ENCODE assay signal across 13 cellular contexts in genomic region chr3:125061646-125062045, GRCh38. TPM values are rescaled to one million over a fixed set of nuclear protein-coding genes. Genes with fewer than 3 reads are reported as not detected.
A peak's percentile ranks its signal among the peaks of the same experiment; 100 is the strongest.
DNase-seq lines count a peak whose midpoint lies in the region; ATAC-seq, FAIRE-seq and TF ChIP-seq lines count a peak whose summit lies in the region.
"Had no signal": no experiment of that assay in that cellular context is flagged by ENCODE, and none has a peak within 500 bp of the region (broad histone marks: within the 10 kb centered on the region; RNA-seq: fewer than 3 reads in every experiment).

No MANE protein-coding gene starts in this region.

- H3K4me3 ChIP-seq in A549 (no peak overlapping the region), ascending aorta (no peak overlapping the region), right atrium auricular region (peak overlapping the region; percentile 40 to 42), psoas muscle (peak overlapping the region; percentile 7)
- H3K4me3 ChIP-seq: K562 had no signal

- TF ChIP-seq EP300 in A549 (IDR thresholded peaks at IDR 0.05): no peak

- TF ChIP-seq CTCF in A549 (IDR thresholded peaks at IDR 0.05) (no peak), ascending aorta (IDR thresholded peaks at IDR 0.05) (no peak), right atrium auricular region (IDR thresholded peaks at IDR 0.05) (no peak), psoas muscle (IDR thresholded peaks at IDR 0.05) (no peak)

- H3K27me3 ChIP-seq in ascending aorta (no peaks in the 10 kb centered on the region), right atrium auricular region (no peaks in the 10 kb centered on the region), psoas muscle (ENCODE audit: insufficient read depth in 3 of 3, low read length in 2 of 3) (no peaks in the 10 kb centered on the region)

- FAIRE-seq in A549 (lab: Jason Lieb, UNC): no peak
- FAIRE-seq: H1, K562 had no signal

- DNase-seq in A549 (ENCODE audit: low read depth in 1 of 2, low spot score in 1 of 2): no peak
- no peak for DNase-seq in ascending aorta (ENCODE audit: low spot score in 2 of 2)
- DNase-seq in right atrium auricular region (ENCODE audit: low spot score): no peak
- no peak for DNase-seq in psoas muscle
- no peak for DNase-seq in medulla oblongata (ENCODE audit: extremely low spot score)
- no peak for DNase-seq in SIG-M5 (lab: John Stamatoyannopoulos, UW)
- DNase-seq in retina: no peak
- DNase-seq: activated CD4-positive, alpha-beta T cell treated with anti-CD3 and anti-CD28 coated beads for 36 hours; Calu3; T-helper 1 cell had no signal

- POLR2A ChIA-PET in A549 (lab: Yijun Ruan, JAX): no interaction called here

- H3K27ac ChIP-seq in A549 (peak overlapping the region; percentile 68 to 87), ascending aorta (peak overlapping the region; percentile 45 to 76), right atrium auricular region (peak overlapping the region; percentile 85 to 89), psoas muscle (peak overlapping the region; percentile 78)

- intact Hi-C loops in ascending aorta (cut with DNase I): loop anchor here (5.0 kb wide), 1 partner anchor 46 kb away; no protein-coding TSS in a partner anchor
- intact Hi-C loops in psoas muscle (cut with DNase I): no loop called here

- ATAC-seq in A549: no peak
- ATAC-seq in psoas muscle: peak in 3 of 4 donors; percentile 14 to 30 (median 15)
- ATAC-seq in HG03460 (IDR thresholded peaks at IDR 0.05; ENCODE audit: unreplicated experiment): no peak
- ATAC-seq: activated CD4-positive, alpha-beta T cell treated with anti-CD3 and anti-CD28 coated beads for 36 hours; K562 had no signal

- H3K4me1 ChIP-seq in A549 (peaks cover 55% of the 10 kb centered on the region), ascending aorta (peaks cover 10 to 41% of the 10 kb centered on the region in 2 donors), right atrium auricular region (peaks cover 0 to 71% of the 10 kb centered on the region in 2 donors), psoas muscle (peaks cover 43% of the 10 kb centered on the region)

- H3K9me3 ChIP-seq in A549 (no peaks in the 10 kb centered on the region), ascending aorta (no peaks in the 10 kb centered on the region), right atrium auricular region (no peaks in the 10 kb centered on the region), psoas muscle (no peaks in the 10 kb centered on the region)

- no peak for TF ChIP-seq POLR2A in A549 (IDR thresholded peaks at IDR 0.05; ENCODE audit: low read length)

- 96% methylated on average over 5 of the region's 5 CpGs for WGBS in A549 (ENCODE audit: missing lambda C conversion rate)
- WGBS in psoas muscle, 3 donors: 65 to 73% (median 68%) methylated on average over 5 of the region's 5 CpGs

- H3K4me2 ChIP-seq in A549: peak overlapping the region; percentile 74

- CTCF ChIA-PET in A549 (lab: Yijun Ruan, JAX): interaction anchor here (1.3 kb wide), 1 partner anchor 67 kb away, joined by 3 read pairs; no protein-coding TSS in a partner anchor

- TF ChIP-seq RAD21 in A549 (conservative IDR thresholded peaks at IDR 0.05 in 1 of 2, IDR thresholded peaks at IDR 0.05 in 1 of 2): no peak

- H3K36me3 ChIP-seq in ascending aorta: no peaks in the 10 kb centered on the region
- no peaks in the 10 kb centered on the region for H3K36me3 ChIP-seq in right atrium auricular region
- no peaks in the 10 kb centered on the region for H3K36me3 ChIP-seq in psoas muscle (ENCODE audit: insufficient read depth in 1 of 2, low read depth in 1 of 2)

TF ChIP-seq in A549, 52 proteins besides CTCF, POLR2A, EP300 and RAD21:
- no peak for TF ChIP-seq HEYL (CRISPR knock-in tag; IDR thresholded peaks at IDR 0.05)
- TF ChIP-seq HDAC2 (IDR thresholded peaks at IDR 0.05): no peak
- no peak for TF ChIP-seq HOXB5 (CRISPR knock-in tag; IDR thresholded peaks at IDR 0.05)
- no peak for TF ChIP-seq USF2 (IDR thresholded peaks at IDR 0.05)
- TF ChIP-seq JUN (IDR thresholded peaks at IDR 0.05): no peak
- TF ChIP-seq HOXA7 (CRISPR knock-in tag; IDR thresholded peaks at IDR 0.05): no peak
- TF ChIP-seq, protein P1, sequence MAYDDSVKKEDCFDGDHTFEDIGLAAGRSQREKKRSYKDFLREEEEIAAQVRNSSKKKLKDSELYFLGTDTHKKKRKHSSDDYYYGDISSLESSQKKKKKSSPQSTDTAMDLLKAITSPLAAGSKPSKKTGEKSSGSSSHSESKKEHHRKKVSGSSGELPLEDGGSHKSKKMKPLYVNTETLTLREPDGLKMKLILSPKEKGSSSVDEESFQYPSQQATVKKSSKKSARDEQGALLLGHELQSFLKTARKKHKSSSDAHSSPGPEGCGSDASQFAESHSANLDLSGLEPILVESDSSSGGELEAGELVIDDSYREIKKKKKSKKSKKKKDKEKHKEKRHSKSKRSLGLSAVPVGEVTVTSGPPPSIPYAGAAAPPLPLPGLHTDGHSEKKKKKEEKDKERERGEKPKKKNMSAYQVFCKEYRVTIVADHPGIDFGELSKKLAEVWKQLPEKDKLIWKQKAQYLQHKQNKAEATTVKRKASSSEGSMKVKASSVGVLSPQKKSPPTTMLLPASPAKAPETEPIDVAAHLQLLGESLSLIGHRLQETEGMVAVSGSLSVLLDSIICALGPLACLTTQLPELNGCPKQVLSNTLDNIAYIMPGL (CRISPR knock-in tag; IDR thresholded peaks at IDR 0.05; ENCODE audit: borderline replicate concordance): no peak
- no peak for TF ChIP-seq ATOH8 (CRISPR knock-in tag; IDR thresholded peaks at IDR 0.05; ENCODE audit: low read depth)
- TF ChIP-seq, protein P2, sequence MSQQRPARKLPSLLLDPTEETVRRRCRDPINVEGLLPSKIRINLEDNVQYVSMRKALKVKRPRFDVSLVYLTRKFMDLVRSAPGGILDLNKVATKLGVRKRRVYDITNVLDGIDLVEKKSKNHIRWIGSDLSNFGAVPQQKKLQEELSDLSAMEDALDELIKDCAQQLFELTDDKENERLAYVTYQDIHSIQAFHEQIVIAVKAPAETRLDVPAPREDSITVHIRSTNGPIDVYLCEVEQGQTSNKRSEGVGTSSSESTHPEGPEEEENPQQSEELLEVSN (IDR thresholded peaks at IDR 0.05; ENCODE audit: borderline replicate concordance, low read depth): no peak
- TF ChIP-seq MAZ (IDR thresholded peaks at IDR 0.05; ENCODE audit: borderline replicate concordance, low read depth, low read length): no peak
- no peak for TF ChIP-seq PHF8 (IDR thresholded peaks at IDR 0.05; ENCODE audit: borderline replicate concordance, low read depth)
- no peak for TF ChIP-seq RNF2 (IDR thresholded peaks at IDR 0.05; ENCODE audit: borderline replicate concordance, low read depth)
- no peak for TF ChIP-seq BHLHE40 (IDR thresholded peaks at IDR 0.05; ENCODE audit: low read depth, low read length)
- TF ChIP-seq EHMT2 (IDR thresholded peaks at IDR 0.05; ENCODE audit: low read depth): no peak
- no peak for TF ChIP-seq FOSB (CRISPR knock-in tag; IDR thresholded peaks at IDR 0.05)
- no peak for TF ChIP-seq CHD2 (IDR thresholded peaks at IDR 0.05; ENCODE audit: low read length, partially characterized antibody)
- no peak for TF ChIP-seq CBX8 (IDR thresholded peaks at IDR 0.05)

RNA-seq across cellular contexts. Expression of gene HEG1, which starts 5.8 kb away (rescaled TPM):
- polyA plus RNA-seq in A549 (2011; rRNA removed) (5.4 and 7.9 TPM in 2 replicates), A549 (2017; fragmentation: RNase III; extraction: RNeasy Plus Mini Kit Qiagen cat#74134 plus additional on column Dnase treatment) (5.6 to 6.6 TPM (median 5.9 TPM) in 3 replicates), psoas muscle (1 to 10 TPM; 3.2 to 6.4 (median 4.5) TPM)
- 2.7 and 3.8 TPM in 2 replicates for polyA plus RNA-seq in A549 (2012; cell fraction: cytosol; rRNA removed)
- polyA plus RNA-seq in A549 (2012; cell fraction: nucleus; rRNA removed): 4.4 and 5.4 TPM in 2 replicates
- polyA minus RNA-seq in A549 (2011; rRNA and poly(A)+ RNA removed): 8.3 and 13.1 TPM in 2 replicates
- total RNA-seq in ascending aorta (153 TPM), right atrium auricular region (100 to 1,000 TPM; 202 to 210 TPM), psoas muscle (10 to 100 TPM; 11.7 to 38.7 (median 17.5) TPM)
- polyA plus RNA-seq: K562 had no signal

Comparison
In these comparisons a context has a peak if more than half of its experiments do, and no peak if none do; other contexts are left out.
1. ATAC-seq: peak in psoas muscle (3 of 4); none in A549 (0 of 2) and HG03460 (single experiment).
2. H3K4me3 ChIP-seq: peak in right atrium auricular region (2 of 2) and psoas muscle (single experiment); none in A549 (single experiment) and ascending aorta (0 of 2).
3. Peak in every context shown above with its lines, with median percentiles within 50 percentile points of each other: H3K27ac ChIP-seq.